Comparison of ENCODE assay signal across 2 cellular contexts in the genomic region with DNA sequence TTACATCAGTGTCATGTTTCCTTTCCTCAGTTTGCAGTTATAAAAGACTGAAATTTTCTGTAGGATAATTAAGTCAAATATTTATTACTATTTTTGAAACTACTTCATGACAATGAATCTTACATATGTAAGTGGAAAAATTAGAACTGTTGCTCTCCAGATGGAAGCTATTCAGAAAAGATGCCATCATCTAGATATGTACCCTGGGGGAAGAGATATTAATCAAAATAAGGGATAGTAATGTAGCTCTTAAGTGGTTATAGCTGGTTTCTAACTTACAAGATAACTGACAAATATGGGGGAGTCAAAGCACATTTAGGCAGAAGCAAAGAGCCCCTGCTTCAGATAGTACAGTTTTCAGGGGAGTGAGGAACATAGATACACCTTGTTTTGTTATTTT.
A peak's percentile ranks its signal among the peaks of the same experiment; 100 is the strongest.
TF ChIP-seq lines count a peak whose summit lies in the region.

No MANE protein-coding gene starts in this region.

TF ChIP-seq in SK-N-SH, 30 proteins besides CTCF, POLR2A, EP300 and RAD21 (continued from another document):
- TF ChIP-seq, protein P1, sequence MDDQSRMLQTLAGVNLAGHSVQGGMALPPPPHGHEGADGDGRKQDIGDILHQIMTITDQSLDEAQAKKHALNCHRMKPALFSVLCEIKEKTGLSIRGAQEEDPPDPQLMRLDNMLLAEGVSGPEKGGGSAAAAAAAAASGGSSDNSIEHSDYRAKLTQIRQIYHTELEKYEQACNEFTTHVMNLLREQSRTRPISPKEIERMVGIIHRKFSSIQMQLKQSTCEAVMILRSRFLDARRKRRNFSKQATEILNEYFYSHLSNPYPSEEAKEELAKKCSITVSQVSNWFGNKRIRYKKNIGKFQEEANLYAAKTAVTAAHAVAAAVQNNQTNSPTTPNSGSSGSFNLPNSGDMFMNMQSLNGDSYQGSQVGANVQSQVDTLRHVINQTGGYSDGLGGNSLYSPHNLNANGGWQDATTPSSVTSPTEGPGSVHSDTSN (IDR thresholded peaks at IDR 0.05), result no peak
- TF ChIP-seq GATA2 (CRISPR knock-in tag; IDR thresholded peaks at IDR 0.05) (peak; percentile 51; the same call in 1 of the 2 replicates), TCF12 (IDR thresholded peaks at IDR 0.05) (no peak), RFX5 (IDR thresholded peaks at IDR 0.05; ENCODE audit: low read length) (no peak), FOXM1 (IDR thresholded peaks at IDR 0.05; ENCODE audit: low read depth) (no peak), YY1 (IDR thresholded peaks at IDR 0.05; ENCODE audit: low read depth) (no peak), POLR2AphosphoS5 (IDR thresholded peaks at IDR 0.05; ENCODE audit: low read depth, low read length) (no peak), FOXJ3 (CRISPR knock-in tag; IDR thresholded peaks at IDR 0.05) (no peak), JUND (IDR thresholded peaks at IDR 0.05) (no peak)
- TF ChIP-seq, protein P2, sequence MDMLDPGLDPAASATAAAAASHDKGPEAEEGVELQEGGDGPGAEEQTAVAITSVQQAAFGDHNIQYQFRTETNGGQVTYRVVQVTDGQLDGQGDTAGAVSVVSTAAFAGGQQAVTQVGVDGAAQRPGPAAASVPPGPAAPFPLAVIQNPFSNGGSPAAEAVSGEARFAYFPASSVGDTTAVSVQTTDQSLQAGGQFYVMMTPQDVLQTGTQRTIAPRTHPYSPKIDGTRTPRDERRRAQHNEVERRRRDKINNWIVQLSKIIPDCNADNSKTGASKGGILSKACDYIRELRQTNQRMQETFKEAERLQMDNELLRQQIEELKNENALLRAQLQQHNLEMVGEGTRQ (IDR thresholded peaks at IDR 0.05; ENCODE audit: borderline replicate concordance, low read depth, low read length), result no peak
- TF ChIP-seq, protein P3, sequence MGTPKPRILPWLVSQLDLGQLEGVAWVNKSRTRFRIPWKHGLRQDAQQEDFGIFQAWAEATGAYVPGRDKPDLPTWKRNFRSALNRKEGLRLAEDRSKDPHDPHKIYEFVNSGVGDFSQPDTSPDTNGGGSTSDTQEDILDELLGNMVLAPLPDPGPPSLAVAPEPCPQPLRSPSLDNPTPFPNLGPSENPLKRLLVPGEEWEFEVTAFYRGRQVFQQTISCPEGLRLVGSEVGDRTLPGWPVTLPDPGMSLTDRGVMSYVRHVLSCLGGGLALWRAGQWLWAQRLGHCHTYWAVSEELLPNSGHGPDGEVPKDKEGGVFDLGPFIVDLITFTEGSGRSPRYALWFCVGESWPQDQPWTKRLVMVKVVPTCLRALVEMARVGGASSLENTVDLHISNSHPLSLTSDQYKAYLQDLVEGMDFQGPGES (IDR thresholded peaks at IDR 0.05; ENCODE audit: low read depth, low read length), result no peak

TF ChIP-seq in SK-N-SH treated with all-trans-retinoic acid at 6 μM for 48 hours, 23 proteins besides CTCF, POLR2A, EP300 and RAD21 (continued from another document):
- TF ChIP-seq, protein P4, sequence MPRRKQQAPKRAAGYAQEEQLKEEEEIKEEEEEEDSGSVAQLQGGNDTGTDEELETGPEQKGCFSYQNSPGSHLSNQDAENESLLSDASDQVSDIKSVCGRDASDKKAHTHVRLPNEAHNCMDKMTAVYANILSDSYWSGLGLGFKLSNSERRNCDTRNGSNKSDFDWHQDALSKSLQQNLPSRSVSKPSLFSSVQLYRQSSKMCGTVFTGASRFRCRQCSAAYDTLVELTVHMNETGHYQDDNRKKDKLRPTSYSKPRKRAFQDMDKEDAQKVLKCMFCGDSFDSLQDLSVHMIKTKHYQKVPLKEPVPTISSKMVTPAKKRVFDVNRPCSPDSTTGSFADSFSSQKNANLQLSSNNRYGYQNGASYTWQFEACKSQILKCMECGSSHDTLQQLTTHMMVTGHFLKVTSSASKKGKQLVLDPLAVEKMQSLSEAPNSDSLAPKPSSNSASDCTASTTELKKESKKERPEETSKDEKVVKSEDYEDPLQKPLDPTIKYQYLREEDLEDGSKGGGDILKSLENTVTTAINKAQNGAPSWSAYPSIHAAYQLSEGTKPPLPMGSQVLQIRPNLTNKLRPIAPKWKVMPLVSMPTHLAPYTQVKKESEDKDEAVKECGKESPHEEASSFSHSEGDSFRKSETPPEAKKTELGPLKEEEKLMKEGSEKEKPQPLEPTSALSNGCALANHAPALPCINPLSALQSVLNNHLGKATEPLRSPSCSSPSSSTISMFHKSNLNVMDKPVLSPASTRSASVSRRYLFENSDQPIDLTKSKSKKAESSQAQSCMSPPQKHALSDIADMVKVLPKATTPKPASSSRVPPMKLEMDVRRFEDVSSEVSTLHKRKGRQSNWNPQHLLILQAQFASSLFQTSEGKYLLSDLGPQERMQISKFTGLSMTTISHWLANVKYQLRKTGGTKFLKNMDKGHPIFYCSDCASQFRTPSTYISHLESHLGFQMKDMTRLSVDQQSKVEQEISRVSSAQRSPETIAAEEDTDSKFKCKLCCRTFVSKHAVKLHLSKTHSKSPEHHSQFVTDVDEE (CRISPR knock-in tag; IDR thresholded peaks at IDR 0.05), result no peak
- TF ChIP-seq, protein P5, sequence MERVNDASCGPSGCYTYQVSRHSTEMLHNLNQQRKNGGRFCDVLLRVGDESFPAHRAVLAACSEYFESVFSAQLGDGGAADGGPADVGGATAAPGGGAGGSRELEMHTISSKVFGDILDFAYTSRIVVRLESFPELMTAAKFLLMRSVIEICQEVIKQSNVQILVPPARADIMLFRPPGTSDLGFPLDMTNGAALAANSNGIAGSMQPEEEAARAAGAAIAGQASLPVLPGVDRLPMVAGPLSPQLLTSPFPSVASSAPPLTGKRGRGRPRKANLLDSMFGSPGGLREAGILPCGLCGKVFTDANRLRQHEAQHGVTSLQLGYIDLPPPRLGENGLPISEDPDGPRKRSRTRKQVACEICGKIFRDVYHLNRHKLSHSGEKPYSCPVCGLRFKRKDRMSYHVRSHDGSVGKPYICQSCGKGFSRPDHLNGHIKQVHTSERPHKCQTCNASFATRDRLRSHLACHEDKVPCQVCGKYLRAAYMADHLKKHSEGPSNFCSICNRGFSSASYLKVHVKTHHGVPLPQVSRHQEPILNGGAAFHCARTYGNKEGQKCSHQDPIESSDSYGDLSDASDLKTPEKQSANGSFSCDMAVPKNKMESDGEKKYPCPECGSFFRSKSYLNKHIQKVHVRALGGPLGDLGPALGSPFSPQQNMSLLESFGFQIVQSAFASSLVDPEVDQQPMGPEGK (CRISPR knock-in tag; IDR thresholded peaks at IDR 0.05; ENCODE audit: borderline replicate concordance), result no peak
- TF ChIP-seq ARNTL (CRISPR knock-in tag; IDR thresholded peaks at IDR 0.05; ENCODE audit: borderline replicate concordance, low read depth) (no peak), SNAI2 (CRISPR knock-in tag; IDR thresholded peaks at IDR 0.05) (no peak), ZNF70 (CRISPR knock-in tag; IDR thresholded peaks at IDR 0.05) (no peak), CSDC2 (CRISPR knock-in tag; IDR thresholded peaks at IDR 0.05) (no peak), BACH2 (CRISPR knock-in tag; IDR thresholded peaks at IDR 0.05; ENCODE audit: borderline replicate concordance) (no peak), ZFP30 (CRISPR knock-in tag; IDR thresholded peaks at IDR 0.05) (no peak), ZNF565 (CRISPR knock-in tag; conservative IDR thresholded peaks at IDR 0.05; ENCODE audit: low read depth) (no peak), PPARA (CRISPR knock-in tag; IDR thresholded peaks at IDR 0.05; ENCODE audit: borderline replicate concordance) (no peak), ZNF8 (CRISPR knock-in tag; IDR thresholded peaks at IDR 0.05) (no peak)
TF ChIP-seq in SK-N-SH treated with all-trans-retinoic acid at 6 μM for 48 hours: peak in this region for 2.
